In genomic region chr7:30436046-30436445, GRCh38 we compare ENCODE assay signal across 16 cellular contexts.
"Had no signal": no experiment of that assay in that cellular context is flagged by ENCODE, and none has a peak within 500 bp of the region (broad histone marks: within the 10 kb centered on the region; RNA-seq: fewer than 3 reads in every experiment).

No MANE protein-coding gene starts in this region.

- H3K4me3 Mint-ChIP-seq: activated CD4-positive, alpha-beta memory T cell treated with anti-CD3 and anti-CD28 coated beads for 36 hours; activated CD4-positive, alpha-beta T cell treated with anti-CD3 and anti-CD28 coated beads for 36 hours; activated T-cell treated with anti-CD3 and anti-CD28 coated beads, Interleukin-2, amount 50 U/mL, for 72 hours; naive thymus-derived CD4-positive, alpha-beta T cell; T-cell had no signal

- H3K4me1 ChIP-seq: uterus had no signal

- H3K36me3 ChIP-seq: neutrophil, uterus, WERI-Rb-1 had no signal

- DNase-seq: activated CD4-positive, alpha-beta memory T cell treated with anti-CD3 and anti-CD28 coated beads for 36 hours; activated CD4-positive, alpha-beta T cell treated with anti-CD3 and anti-CD28 coated beads for 36 hours; activated gamma-delta T cell; activated T-cell treated with anti-CD3 and anti-CD28 coated beads, Interleukin-2, amount 50 U/mL, for 72 hours; amniotic stem cell; hippocampal formation; naive thymus-derived CD4-positive, alpha-beta T cell; stimulated activated CD4-positive, alpha-beta T cell treated with anti-CD3 and anti-CD28 coated beads, Interleukin-2, amount 100 ng/mL, for 48 hours; stimulated activated naive CD4-positive, alpha-beta T cell; T-cell; T1000; tibial artery; uterus; WERI-Rb-1 had no signal

- H3K27ac ChIP-seq: tibial artery, uterus, WERI-Rb-1 had no signal

- H3K27me3 Mint-ChIP-seq: activated CD4-positive, alpha-beta memory T cell treated with anti-CD3 and anti-CD28 coated beads for 36 hours; activated CD4-positive, alpha-beta T cell treated with anti-CD3 and anti-CD28 coated beads for 36 hours; naive thymus-derived CD4-positive, alpha-beta T cell; T-cell had no signal

- H3K9me3 ChIP-seq: neutrophil, tibial artery, uterus had no signal

- H3K9me3 Mint-ChIP-seq: activated CD4-positive, alpha-beta memory T cell treated with anti-CD3 and anti-CD28 coated beads for 36 hours; activated naive CD4-positive, alpha-beta T cell treated with anti-CD3 and anti-CD28 coated beads, Interleukin-2, amount 50 U/mL, for 72 hours; activated T-cell treated with anti-CD3 and anti-CD28 coated beads, Interleukin-2, amount 50 U/mL, for 72 hours; naive thymus-derived CD4-positive, alpha-beta T cell; T-cell had no signal

- H3K4me3 ChIP-seq: tibial artery, uterus had no signal

- H3K4me1 Mint-ChIP-seq: activated CD4-positive, alpha-beta T cell treated with anti-CD3 and anti-CD28 coated beads for 36 hours had no signal

- H3K27ac Mint-ChIP-seq: activated CD4-positive, alpha-beta memory T cell treated with anti-CD3 and anti-CD28 coated beads for 36 hours; activated CD4-positive, alpha-beta T cell treated with anti-CD3 and anti-CD28 coated beads for 36 hours; activated naive CD4-positive, alpha-beta T cell treated with anti-CD3 and anti-CD28 coated beads, Interleukin-2, amount 50 U/mL, for 72 hours; activated T-cell treated with anti-CD3 and anti-CD28 coated beads, Interleukin-2, amount 50 U/mL, for 72 hours; naive thymus-derived CD4-positive, alpha-beta T cell; T-cell had no signal

- ATAC-seq: activated CD4-positive, alpha-beta T cell treated with anti-CD3 and anti-CD28 coated beads for 36 hours; activated naive CD4-positive, alpha-beta T cell treated with anti-CD3 and anti-CD28 coated beads, Interleukin-2, amount 50 U/mL, for 72 hours; activated T-cell treated with anti-CD3 and anti-CD28 coated beads, Interleukin-2, amount 50 U/mL, for 72 hours; naive thymus-derived CD4-positive, alpha-beta T cell; T-cell had no signal

- H3K27me3 ChIP-seq: neutrophil, tibial artery, uterus had no signal
